ENCODE assay signal across 32 cellular contexts in genomic region chr14:34283590-34283989, GRCh38.
A peak's percentile ranks its signal among the peaks of the same experiment; 100 is the strongest.
DNase-seq lines count a peak whose midpoint lies in the region; ATAC-seq, FAIRE-seq and TF ChIP-seq lines count a peak whose summit lies in the region.
"Had no signal": no experiment of that assay in that cellular context is flagged by ENCODE, and none has a peak within 500 bp of the region (broad histone marks: within the 10 kb centered on the region; RNA-seq: fewer than 3 reads in every experiment).

No MANE protein-coding gene starts in this region.

- no peak for TF ChIP-seq CTCF in HepG2 (CRISPR knock-in tag; IDR thresholded peaks at IDR 0.05)
- TF ChIP-seq CTCF in right lobe of liver (IDR thresholded peaks at IDR 0.05), result no peak
- no peak for TF ChIP-seq CTCF in A549 (IDR thresholded peaks at IDR 0.05)
- no peak for TF ChIP-seq CTCF in K562 (IDR thresholded peaks at IDR 0.05 in 2 of 3, conservative IDR thresholded peaks at IDR 0.05 in 1 of 3; ENCODE audit: insufficient read depth in 2 of 3, low read depth in 1 of 3, low read length in 3 of 3)

- POLR2A ChIA-PET in HepG2 (lab: Yijun Ruan, JAX) (no interaction called here), A549 (lab: Yijun Ruan, JAX) (no interaction called here), K562 (lab: Yijun Ruan, JAX) (no interaction called here)

- in situ Hi-C loops in HepG2 (cut with HindIII; ENCODE audit: extremely low pct_ligation_motif_present, low pct_unique_long_range_greater_than_20kb), result no loop called here
- in situ Hi-C loops in K562 (cut with MboI), result no loop called here

- no peaks in the 10 kb centered on the region for H3K79me2 ChIP-seq in HepG2 (ENCODE audit: insufficient read depth, low read length)
- no peaks in the 10 kb centered on the region for H3K79me2 ChIP-seq in K562 (ENCODE audit: control insufficient read depth, insufficient read depth, low read length)

- H3K4me2 ChIP-seq in HepG2 (ENCODE audit: low read depth, low read length) (no peak overlapping the region), A549 (no peak overlapping the region), K562 (ENCODE audit: insufficient read depth, low read length) (no peak overlapping the region)
- H3K4me2 ChIP-seq: BLaER1; BLaER1 treated with 17β-estradiol and CSF1 and Interleukin-3, amounts not matched to agents 10 nM and 100 nM had no signal

- DNase-seq in HepG2 (ENCODE audit: low spot score) (no peak), right lobe of liver (no peak), A549 (ENCODE audit: low read depth in 1 of 2, low spot score in 1 of 2) (no peak), K562 (ENCODE audit: extremely low read depth in 1 of 4, low spot score in 3 of 4) (no peak), OCI-M1 (lab: John Stamatoyannopoulos, UW) (no peak)
- DNase-seq: 8988T; ACHN; AML-193; BE2C; C1 segment of cervical spinal cord; Caco-2; Calu3; CD4-positive, alpha-beta memory T cell; CD4-positive, alpha-beta T cell; CD4-positive, CD25-positive, alpha-beta regulatory T cell; CD8-positive, alpha-beta memory T cell; CD8-positive, alpha-beta T cell; COR-L47; DMS 273 treated with DMSO at 0.1 percent for 48 hours; DMS153; DMS53; DMS79; DMS79 treated with DMSO at 0.1 percent for 48 hours; DND-41; EL had no signal

- TF ChIP-seq POLR2A in HepG2 (IDR thresholded peaks at IDR 0.05; ENCODE audit: insufficient read depth in 1 of 2, low read depth in 2 of 2, low read length in 2 of 2) (no peak), right lobe of liver (IDR thresholded peaks at IDR 0.05) (no peak), A549 (IDR thresholded peaks at IDR 0.05; ENCODE audit: low read length) (no peak), K562 (conservative IDR thresholded peaks at IDR 0.05) (no peak)

- no peak for TF ChIP-seq EP300 in HepG2 (IDR thresholded peaks at IDR 0.05; ENCODE audit: low read depth in 2 of 2, low read length in 2 of 2)
- no peak for TF ChIP-seq EP300 in HepG2 (CRISPR knock-in tag; IDR thresholded peaks at IDR 0.05; ENCODE audit: borderline replicate concordance)
- no peak for TF ChIP-seq EP300 in A549 (IDR thresholded peaks at IDR 0.05)
- TF ChIP-seq EP300 in K562 (IDR thresholded peaks at IDR 0.05; ENCODE audit: low read length), result no peak

- no peaks in the 10 kb centered on the region for H3K4me1 ChIP-seq in HepG2 (ENCODE audit: insufficient read depth, low read length)
- H3K4me1 ChIP-seq in right lobe of liver, result no peaks in the 10 kb centered on the region
- H3K4me1 ChIP-seq in A549, result no peaks in the 10 kb centered on the region
- no peaks in the 10 kb centered on the region for H3K4me1 ChIP-seq in K562 (replicated peaks in 1 of 2; ENCODE audit: control insufficient read depth in 2 of 2, insufficient read depth in 2 of 2, low read length in 2 of 2)
- H3K4me1 ChIP-seq: BE2C; BLaER1; BLaER1 treated with 17β-estradiol and CSF1 and Interleukin-3, amounts not matched to agents 10 nM and 100 nM; Caco-2 had no signal

- no peak for FAIRE-seq in HepG2 (lab: Jason Lieb, UNC)
- FAIRE-seq in A549 (lab: Jason Lieb, UNC), result no peak
- FAIRE-seq in K562 (lab: Jason Lieb, UNC), result no peak
- FAIRE-seq: A204.1, D721Med had no signal

- no peak overlapping the region for H2AFZ ChIP-seq in HepG2 (ENCODE audit: low read length)
- no peak overlapping the region for H2AFZ ChIP-seq in K562 (ENCODE audit: low read depth, low read length)

- no peaks in the 10 kb centered on the region for H4K20me1 ChIP-seq in HepG2 (ENCODE audit: insufficient read depth, low read length)
- no peaks in the 10 kb centered on the region for H4K20me1 ChIP-seq in K562 (replicated peaks; ENCODE audit: control insufficient read depth, insufficient read depth, low read length)
- H4K20me1 ChIP-seq: BLaER1; BLaER1 treated with 17β-estradiol and CSF1 and Interleukin-3, amounts not matched to agents 10 nM and 100 nM had no signal

- no peaks in the 10 kb centered on the region for H3K9me1 ChIP-seq in K562 (ENCODE audit: control insufficient read depth, insufficient read depth, low read length)

- TF ChIP-seq RAD21 in HepG2 (CRISPR knock-in tag; IDR thresholded peaks at IDR 0.05) (no peak), A549 (conservative IDR thresholded peaks at IDR 0.05 in 1 of 2, IDR thresholded peaks at IDR 0.05 in 1 of 2) (no peak), K562 (CRISPR knock-in tag; conservative IDR thresholded peaks at IDR 0.05 in 1 of 2, IDR thresholded peaks at IDR 0.05 in 1 of 2) (no peak)

- CTCF ChIA-PET in HepG2 (lab: Yijun Ruan, JAX; ENCODE audit: low intra/inter-chr PET ratio, low total read pairs), result no interaction called here
- CTCF ChIA-PET in A549 (lab: Yijun Ruan, JAX), result interaction anchor here (0.9 kb wide), 1 partner anchor 445 kb away, joined by 3 read pairs; no protein-coding TSS in a partner anchor
- CTCF ChIA-PET in K562 (lab: Yijun Ruan, JAX; ENCODE audit: low intra/inter-chr PET ratio), result no interaction called here

- H3K27me3 ChIP-seq in HepG2 (ENCODE audit: control insufficient read depth in 1 of 2, insufficient read depth in 2 of 2, low read length in 2 of 2), result no peaks in the 10 kb centered on the region
- no peaks in the 10 kb centered on the region for H3K27me3 ChIP-seq in right lobe of liver
- H3K27me3 ChIP-seq in K562 (ENCODE audit: control insufficient read depth in 2 of 2, insufficient read depth in 2 of 2, low read length in 2 of 2), result no peaks in the 10 kb centered on the region
- H3K27me3 ChIP-seq: BE2C; BLaER1; BLaER1 treated with 17β-estradiol and CSF1 and Interleukin-3, amounts not matched to agents 10 nM and 100 nM had no signal

- H3K9ac ChIP-seq in HepG2 (ENCODE audit: insufficient read depth, low read depth, low read length), result no peak overlapping the region
- no peak overlapping the region for H3K9ac ChIP-seq in K562 (ENCODE audit: insufficient read depth in 1 of 2, low read depth in 2 of 2, low read length in 2 of 2)
- H3K9ac ChIP-seq: BLaER1; BLaER1 treated with 17β-estradiol and CSF1 and Interleukin-3, amounts not matched to agents 10 nM and 100 nM had no signal

- no peaks in the 10 kb centered on the region; the same call in 1 of the 2 replicates for H3K9me3 ChIP-seq in HepG2 (ENCODE audit: low read length)
- no peaks in the 10 kb centered on the region for H3K9me3 ChIP-seq in right lobe of liver
- no peaks in the 10 kb centered on the region for H3K9me3 ChIP-seq in A549
- H3K9me3 ChIP-seq in K562 (replicated peaks; ENCODE audit: control insufficient read depth, insufficient read depth, low read depth, low read length), result no peaks in the 10 kb centered on the region
- H3K9me3 ChIP-seq: BE2C had no signal

- BruUV-seq in HepG2 (replicated peaks; lab: Mats Ljungman, UMichigan), result no TSS peak
- no TSS peak for BruUV-seq in K562 (replicated peaks; lab: Mats Ljungman, UMichigan)

- ATAC-seq in HepG2, result no peak
- no peak for ATAC-seq in right lobe of liver
- ATAC-seq in A549, result no peak
- no peak for ATAC-seq in K562
- no peak for ATAC-seq in GM21529 (IDR thresholded peaks at IDR 0.05; ENCODE audit: unreplicated experiment)
- ATAC-seq: CD8-positive, alpha-beta T cell had no signal

- H3K27ac ChIP-seq in HepG2 (ENCODE audit: extremely low read length, insufficient read depth, low read length), result no peak overlapping the region
- H3K27ac ChIP-seq in right lobe of liver, result no peak overlapping the region
- no peak overlapping the region for H3K27ac ChIP-seq in A549
- no peak overlapping the region for H3K27ac ChIP-seq in K562 (ENCODE audit: extremely low read depth, low read depth, low read length)
- H3K27ac ChIP-seq: 22Rv1; BLaER1; BLaER1 treated with 17β-estradiol and CSF1 and Interleukin-3, amounts not matched to agents 10 nM and 100 nM; C4-2B had no signal

- H3K36me3 ChIP-seq in HepG2 (replicated peaks in 1 of 2; ENCODE audit: control insufficient read depth in 1 of 2, insufficient read depth in 2 of 2, low read length in 2 of 2) (no peaks in the 10 kb centered on the region), right lobe of liver (no peaks in the 10 kb centered on the region), K562 (ENCODE audit: control insufficient read depth, insufficient read depth, low read length) (no peaks in the 10 kb centered on the region)
- H3K36me3 ChIP-seq: BE2C; BLaER1; BLaER1 treated with 17β-estradiol and CSF1 and Interleukin-3, amounts not matched to agents 10 nM and 100 nM had no signal

- H3K4me3 ChIP-seq in HepG2 (replicated peaks in 1 of 3; ENCODE audit: insufficient read depth in 1 of 3, low read depth in 2 of 3, low read length in 3 of 3) (no peak overlapping the region), right lobe of liver (no peak overlapping the region), A549 (no peak overlapping the region), K562 (no peak overlapping the region)
- H3K4me3 ChIP-seq: BLaER1; BLaER1 treated with 17β-estradiol and CSF1 and Interleukin-3, amounts not matched to agents 10 nM and 100 nM had no signal

- intact Hi-C loops in HepG2 (cut with micrococcal nuclease; ENCODE audit: unreplicated experiment) (no loop called here), right lobe of liver (cut with DNase I) (no loop called here), K562 (cut with micrococcal nuclease) (no loop called here)

TF ChIP-seq in HepG2, 621 proteins besides CTCF, POLR2A, EP300 and RAD21 (continues in another document):
- TF ChIP-seq JDP2 (CRISPR knock-in tag; IDR thresholded peaks at IDR 0.05; ENCODE audit: borderline replicate concordance), result no peak

TF ChIP-seq in A549, 52 proteins besides CTCF, POLR2A, EP300 and RAD21 (continues in another document):
- no peak for TF ChIP-seq HDAC2 (IDR thresholded peaks at IDR 0.05)

TF ChIP-seq in K562, 482 proteins besides CTCF, POLR2A, EP300 and RAD21:
- 0 out of 2 replicates have a peak, but pooled peaks have one; percentile 3 for TF ChIP-seq ZNF316 (IDR thresholded peaks at IDR 0.05)
- TF ChIP-seq PBX2 (CRISPR knock-in tag; IDR thresholded peaks at IDR 0.05; ENCODE audit: low read depth), result no peak
- no peak for TF ChIP-seq PBX2 (tag; conservative IDR thresholded peaks at IDR 0.05; ENCODE audit: low read depth)
- TF ChIP-seq C11orf30 (IDR thresholded peaks at IDR 0.05; ENCODE audit: low read depth), result 0 out of 2 replicates have a peak, but pooled peaks have one; percentile 5

Comparison
In these comparisons a context has a peak if more than half of its experiments do, and no peak if none do; other contexts are left out.
1. Of the 241 proteins assayed by ChIP-seq in both HepG2 and K562: peak only in HepG2: MAFF and MAFK; only in K562: none; in both: none; in neither: 239.